Comparison of ENCODE assay signal across 21 cellular contexts in genomic region chr5:134992148-134992547, GRCh38. TPM values are rescaled to one million over a fixed set of nuclear protein-coding genes. Genes with fewer than 3 reads are reported as not detected.
DNase-seq lines count a peak whose midpoint lies in the region; ATAC-seq, FAIRE-seq and TF ChIP-seq lines count a peak whose summit lies in the region.
"Had no signal": no experiment of that assay in that cellular context is flagged by ENCODE, and none has a peak within 500 bp of the region (broad histone marks: within the 10 kb centered on the region; RNA-seq: fewer than 3 reads in every experiment).

No MANE protein-coding gene starts in this region.

- BruUV-seq in HepG2 (replicated peaks; lab: Mats Ljungman, UMichigan): no TSS peak

- H3K36me3 ChIP-seq in HepG2 (replicated peaks in 1 of 2; ENCODE audit: control insufficient read depth in 1 of 2, insufficient read depth in 2 of 2, low read length in 2 of 2) (no peaks in the 10 kb centered on the region), right lobe of liver (no peaks in the 10 kb centered on the region)

- H3K4me3 ChIP-seq in HepG2 (replicated peaks in 1 of 3; ENCODE audit: insufficient read depth in 1 of 3, low read depth in 2 of 3, low read length in 3 of 3) (no peak overlapping the region), right lobe of liver (no peak overlapping the region), choroid plexus epithelial cell (ENCODE audit: low read depth, low read length) (no peak overlapping the region)
- H3K4me3 ChIP-seq: BLaER1, GM23248 had no signal

- H3K79me2 ChIP-seq in HepG2 (ENCODE audit: insufficient read depth, low read length): no peaks in the 10 kb centered on the region

- intact Hi-C loops in HepG2 (cut with micrococcal nuclease; ENCODE audit: unreplicated experiment): no loop called here
- intact Hi-C loops in right lobe of liver (cut with DNase I): no loop called here

- no peak for TF ChIP-seq POLR2A in HepG2 (IDR thresholded peaks at IDR 0.05; ENCODE audit: insufficient read depth in 1 of 2, low read depth in 2 of 2, low read length in 2 of 2)
- TF ChIP-seq POLR2A in right lobe of liver (IDR thresholded peaks at IDR 0.05): no peak

- no peak overlapping the region for H3K9ac ChIP-seq in HepG2 (ENCODE audit: insufficient read depth, low read depth, low read length)
- H3K9ac ChIP-seq: BLaER1, GM23248 had no signal

- no peak for ATAC-seq in HepG2
- ATAC-seq in right lobe of liver: no peak
- ATAC-seq: CD8-positive, alpha-beta T cell; HCT116 had no signal

- H3K4me1 ChIP-seq in HepG2 (ENCODE audit: insufficient read depth, low read length) (no peaks in the 10 kb centered on the region), right lobe of liver (no peaks in the 10 kb centered on the region)
- H3K4me1 ChIP-seq: Caco-2 had no signal

- in situ Hi-C loops in HepG2 (cut with HindIII; ENCODE audit: extremely low pct_ligation_motif_present, low pct_unique_long_range_greater_than_20kb): no loop called here

- CTCF ChIA-PET in HepG2 (lab: Yijun Ruan, JAX; ENCODE audit: low intra/inter-chr PET ratio, low total read pairs): no interaction called here

- TF ChIP-seq RAD21 in HepG2 (CRISPR knock-in tag; IDR thresholded peaks at IDR 0.05): no peak

- H4K20me1 ChIP-seq in HepG2 (ENCODE audit: insufficient read depth, low read length): no peaks in the 10 kb centered on the region
- H4K20me1 ChIP-seq: BLaER1 had no signal

- H3K9me3 ChIP-seq in HepG2 (ENCODE audit: low read length) (no peaks in the 10 kb centered on the region), right lobe of liver (no peaks in the 10 kb centered on the region)
- H3K9me3 ChIP-seq: BLaER1, Caco-2 had no signal

- no peak for DNase-seq in HepG2 (ENCODE audit: low spot score)
- no peak for DNase-seq in right lobe of liver
- DNase-seq in NAMALWA (ENCODE audit: low spot score): peak; percentile 26
- DNase-seq in choroid plexus epithelial cell (ENCODE audit: low read depth): peak; percentile 8
- no peak for DNase-seq in GF-D8 (lab: John Stamatoyannopoulos, UW)
- no peak for DNase-seq in NCI-H2081 treated with DMSO at 0.1 percent for 48 hours (lab: John Stamatoyannopoulos, UW)
- DNase-seq: Caco-2; CD4-positive, CD25-positive, alpha-beta regulatory T cell; CD8-positive, alpha-beta T cell; DMS53; DMS79 treated with DMSO at 0.1 percent for 48 hours; GM23248; H9 had no signal

- H3K27ac ChIP-seq in HepG2 (ENCODE audit: extremely low read length, insufficient read depth, low read length) (no peak overlapping the region), right lobe of liver (no peak overlapping the region)
- H3K27ac ChIP-seq: BLaER1, C4-2B, GM23248 had no signal

- H3K4me2 ChIP-seq in HepG2 (ENCODE audit: low read depth, low read length): no peak overlapping the region
- H3K4me2 ChIP-seq: BLaER1 had no signal

- H2AFZ ChIP-seq in HepG2 (ENCODE audit: low read length): no peak overlapping the region
- H2AFZ ChIP-seq: GM23248 had no signal

- H3K27me3 ChIP-seq in HepG2 (ENCODE audit: control insufficient read depth in 1 of 2, insufficient read depth in 2 of 2, low read length in 2 of 2) (no peaks in the 10 kb centered on the region), right lobe of liver (no peaks in the 10 kb centered on the region)
- H3K27me3 ChIP-seq: BLaER1 had no signal

- FAIRE-seq in HepG2 (lab: Jason Lieb, UNC): no peak
- FAIRE-seq: GM19239 had no signal

- TF ChIP-seq EP300 in HepG2 (IDR thresholded peaks at IDR 0.05; ENCODE audit: low read depth in 2 of 2, low read length in 2 of 2) (no peak), HepG2 (CRISPR knock-in tag; IDR thresholded peaks at IDR 0.05; ENCODE audit: borderline replicate concordance) (no peak)

- TF ChIP-seq CTCF in HepG2 (CRISPR knock-in tag; IDR thresholded peaks at IDR 0.05) (no peak), right lobe of liver (IDR thresholded peaks at IDR 0.05) (no peak), choroid plexus epithelial cell (conservative IDR thresholded peaks at IDR 0.05; ENCODE audit: low read depth, low read length) (no peak)

- 79% methylated on average over 5 of the region's 5 CpGs for WGBS in HepG2 (ENCODE audit: low lambda C conversion rate)
- 83% methylated on average over 4 of the region's 5 CpGs for WGBS in right lobe of liver (ENCODE audit: insufficient coverage, low coverage, low lambda C conversion rate, missing lambda C conversion rate)

- POLR2A ChIA-PET in HepG2 (lab: Yijun Ruan, JAX): no interaction called here

TF ChIP-seq in HepG2, 621 proteins besides CTCF, POLR2A, EP300 and RAD21:
- peak; percentile 76 for TF ChIP-seq RFX5 (IDR thresholded peaks at IDR 0.05; ENCODE audit: low read depth, low read length)
- TF ChIP-seq PHF21A (CRISPR knock-in tag; IDR thresholded peaks at IDR 0.05): no peak

RNA-seq across cellular contexts. Expression of gene CATSPER3, which starts 24.4 kb away (rescaled TPM):
- total RNA-seq in HepG2 (2016; rRNA removed; fragmentation: Illumina TruSeq; extraction: Trizol) (0.14 and 0.33 TPM in 2 replicates), right lobe of liver (1 to 10 TPM in 1 of 6 experiments, under 1 TPM in 3, not detected in 2; 0.29 to 1.1 (median 0.81) TPM)
- total RNA-seq in HepG2 (2016; cell fraction: cytosol; rRNA removed; fragmentation: Illumina TruSeq; extraction: Trizol; ENCODE audit: low read depth): 0.30 TPM in 1 of 2 replicates, not detected in the other
- 0.24 and 0.36 TPM in 2 replicates for total RNA-seq in HepG2 (2016; cell fraction: insoluble cytoplasmic fraction; rRNA removed; fragmentation: Illumina TruSeq; extraction: Trizol)
- total RNA-seq in HepG2 (2016; cell fraction: membrane; rRNA removed; fragmentation: Illumina TruSeq; extraction: Trizol): 0.28 and 0.37 TPM in 2 replicates
- 0.47 and 0.81 TPM in 2 replicates for total RNA-seq in HepG2 (2016; cell fraction: nucleus; rRNA removed; fragmentation: Illumina TruSeq; extraction: Trizol)
- 0.33 and 0.37 TPM in 2 replicates for polyA plus RNA-seq in HepG2 (2011; rRNA removed)
- 0.40 TPM in 2 replicates for polyA plus RNA-seq in HepG2 (2011; cell fraction: cytosol; rRNA removed)
- polyA plus RNA-seq in HepG2 (2011; cell fraction: nucleus; rRNA removed): 0.66 and 0.99 TPM in 2 replicates
- polyA plus RNA-seq in HepG2 (2012): 0.15 and 0.23 TPM in 2 replicates
- polyA plus RNA-seq in HepG2 (2016; cell fraction: cytosol; fragmentation: Illumina TruSeq; extraction: Trizol; ENCODE audit: low read depth): 0.32 and 0.54 TPM in 2 replicates
- 0.24 TPM in 1 of 2 replicates, not detected in the other for polyA plus RNA-seq in HepG2 (2016; cell fraction: insoluble cytoplasmic fraction; fragmentation: Illumina TruSeq; extraction: Trizol; ENCODE audit: low read depth)
- 0.35 and 0.48 TPM in 2 replicates for polyA plus RNA-seq in HepG2 (2016; cell fraction: membrane; fragmentation: Illumina TruSeq; extraction: Trizol; ENCODE audit: low read depth)
- polyA plus RNA-seq in HepG2 (2016; cell fraction: nucleus; fragmentation: Illumina TruSeq; extraction: Trizol; ENCODE audit: insufficient read depth, low read depth): 0.97 and 1.7 TPM in 2 replicates
- 1.1 and 3.6 TPM in 2 replicates for polyA minus RNA-seq in HepG2 (2011; rRNA and poly(A)+ RNA removed; ENCODE audit: low replicate concordance)
- not detected in 2 replicates for polyA minus RNA-seq in HepG2 (2011; cell fraction: cytosol; rRNA and poly(A)+ RNA removed)
- 0.90 and 1.1 TPM in 2 replicates for polyA minus RNA-seq in HepG2 (2011; cell fraction: nucleus; rRNA and poly(A)+ RNA removed)
- total RNA-seq: A172, G401, H4 had no signal

RNA-seq across cellular contexts. Expression of gene PITX1, which starts 41.9 kb away (rescaled TPM):
- 13.1 and 20.2 TPM in 2 replicates for total RNA-seq in HepG2 (2016; rRNA removed; fragmentation: Illumina TruSeq; extraction: Trizol)
- total RNA-seq in HepG2 (2016; cell fraction: cytosol; rRNA removed; fragmentation: Illumina TruSeq; extraction: Trizol; ENCODE audit: low read depth): 12.8 and 17.7 TPM in 2 replicates
- 12.5 and 19.9 TPM in 2 replicates for total RNA-seq in HepG2 (2016; cell fraction: insoluble cytoplasmic fraction; rRNA removed; fragmentation: Illumina TruSeq; extraction: Trizol)
- 27.9 and 34.7 TPM in 2 replicates for total RNA-seq in HepG2 (2016; cell fraction: membrane; rRNA removed; fragmentation: Illumina TruSeq; extraction: Trizol)
- 17.9 and 18.7 TPM in 2 replicates for total RNA-seq in HepG2 (2016; cell fraction: nucleus; rRNA removed; fragmentation: Illumina TruSeq; extraction: Trizol)
- polyA plus RNA-seq in HepG2 (2011; rRNA removed): 11.7 and 17.0 TPM in 2 replicates
- polyA plus RNA-seq in HepG2 (2011; cell fraction: cytosol; rRNA removed): 13.4 and 20.2 TPM in 2 replicates
- polyA plus RNA-seq in HepG2 (2011; cell fraction: nucleus; rRNA removed): 26.6 and 30.3 TPM in 2 replicates
- polyA plus RNA-seq in HepG2 (2012): 6.9 and 13.4 TPM in 2 replicates
- polyA plus RNA-seq in HepG2 (2016; cell fraction: cytosol; fragmentation: Illumina TruSeq; extraction: Trizol; ENCODE audit: low read depth): 29.4 and 35.3 TPM in 2 replicates
- polyA plus RNA-seq in HepG2 (2016; cell fraction: insoluble cytoplasmic fraction; fragmentation: Illumina TruSeq; extraction: Trizol; ENCODE audit: low read depth): 19.1 and 27.9 TPM in 2 replicates
- 43.6 and 46.2 TPM in 2 replicates for polyA plus RNA-seq in HepG2 (2016; cell fraction: membrane; fragmentation: Illumina TruSeq; extraction: Trizol; ENCODE audit: low read depth)
- 32.5 and 33.9 TPM in 2 replicates for polyA plus RNA-seq in HepG2 (2016; cell fraction: nucleus; fragmentation: Illumina TruSeq; extraction: Trizol; ENCODE audit: insufficient read depth, low read depth)
- 19.5 and 28.2 TPM in 2 replicates for polyA minus RNA-seq in HepG2 (2011; rRNA and poly(A)+ RNA removed; ENCODE audit: low replicate concordance)
- 10.5 and 12.9 TPM in 2 replicates for polyA minus RNA-seq in HepG2 (2011; cell fraction: cytosol; rRNA and poly(A)+ RNA removed)
- 6.4 and 6.8 TPM in 2 replicates for polyA minus RNA-seq in HepG2 (2011; cell fraction: nucleus; rRNA and poly(A)+ RNA removed)
- total RNA-seq in right lobe of liver: not detected
- total RNA-seq: B cell; CD4-positive, CD25-positive, alpha-beta regulatory T cell; CD8-positive, alpha-beta T cell; GM23248; H9 had no signal
- polyA plus RNA-seq: CD4-positive, CD25-positive, alpha-beta regulatory T cell; GM23248 had no signal

Comparison
In these comparisons a context has a peak if more than half of its experiments do, and no peak if none do; other contexts are left out.
1. RNA of gene PITX1, which starts 41.9 kb away (total RNA-seq): 12.5 to 34.7 TPM in HepG2; not detected in right lobe of liver; every median in the first group is over 10 times any median in the second.
2. DNase-seq: peak in NAMALWA (single experiment) and choroid plexus epithelial cell (single experiment); none in HepG2 (single experiment), right lobe of liver (0 of 3), GF-D8 (single experiment) and NCI-H2081 treated with DMSO at 0.1 percent for 48 hours (single experiment).